24 cellular contexts compared by ENCODE assay signal in the genomic region with DNA sequence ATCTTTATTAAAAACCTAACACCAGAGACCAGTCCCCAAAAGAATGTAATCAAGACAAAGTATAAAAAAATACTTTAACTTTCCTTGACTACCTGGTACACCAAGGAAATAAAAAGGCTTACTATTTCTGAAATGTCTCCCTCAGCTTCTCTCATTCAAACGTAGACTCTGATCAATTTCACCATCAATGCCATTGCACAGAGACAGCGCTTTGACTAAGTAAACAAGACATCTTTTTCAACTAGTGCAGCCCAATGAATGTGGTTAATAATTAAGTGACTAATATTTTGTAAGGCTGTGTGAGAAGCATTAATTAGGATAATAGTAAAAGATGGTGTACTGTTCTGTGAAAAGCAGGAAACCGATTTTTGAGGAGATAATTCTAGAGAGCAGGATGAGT. TPM values are rescaled to one million over a fixed set of nuclear protein-coding genes. Genes with fewer than 3 reads are reported as not detected.
DNase-seq lines count a peak whose midpoint lies in the region; ATAC-seq and TF ChIP-seq lines count a peak whose summit lies in the region.
"Had no signal": no experiment of that assay in that cellular context is flagged by ENCODE, and none has a peak within 500 bp of the region (broad histone marks: within the 10 kb centered on the region; RNA-seq: fewer than 3 reads in every experiment).

No MANE protein-coding gene starts in this region.

- H3K27me3 ChIP-seq in dorsolateral prefrontal cortex (no peaks in the 10 kb centered on the region), right lobe of liver (no peaks in the 10 kb centered on the region), foreskin keratinocyte (no peaks in the 10 kb centered on the region)
- H3K27me3 ChIP-seq: BE2C; BLaER1 treated with 17β-estradiol and CSF1 and Interleukin-3, amounts not matched to agents 10 nM and 100 nM had no signal

- no peak for TF ChIP-seq CTCF in dorsolateral prefrontal cortex (IDR thresholded peaks at IDR 0.05 in 54 of 56, conservative IDR thresholded peaks at IDR 0.05 in 2 of 56; ENCODE audit: low read depth in 1 of 56, partially characterized antibody in 56 of 56)
- TF ChIP-seq CTCF in right lobe of liver (IDR thresholded peaks at IDR 0.05) = no peak
- no peak for TF ChIP-seq CTCF in glutamatergic neuron (IDR thresholded peaks at IDR 0.05; ENCODE audit: partially characterized antibody, unreplicated experiment)
- no peak for TF ChIP-seq CTCF in foreskin keratinocyte (conservative IDR thresholded peaks at IDR 0.05)

- H3K4me1 ChIP-seq in right lobe of liver = no peaks in the 10 kb centered on the region
- peaks cover 8% of the 10 kb centered on the region for H3K4me1 ChIP-seq in foreskin keratinocyte
- H3K4me1 ChIP-seq: BE2C, HAP-1 had no signal

- 45% methylated on average over 3 of the region's 3 CpGs for WGBS in right lobe of liver (ENCODE audit: insufficient coverage, low coverage, low lambda C conversion rate, missing lambda C conversion rate)

- no peak overlapping the region for H3K27ac Mint-ChIP-seq in glutamatergic neuron (ENCODE audit: unreplicated experiment)
- H3K27ac Mint-ChIP-seq: CD14-positive monocyte; CD4-positive, alpha-beta T cell; CD8-positive, alpha-beta memory T cell; GM23338; HFFc6 had no signal

- H3K27ac ChIP-seq in dorsolateral prefrontal cortex (peak overlapping the region in 31 of 59 donors; percentile 3 to 100 (median 38)), right lobe of liver (no peak overlapping the region), foreskin keratinocyte (no peak overlapping the region)
- H3K27ac ChIP-seq: A549; BLaER1 treated with 17β-estradiol and CSF1 and Interleukin-3, amounts not matched to agents 10 nM and 100 nM had no signal

- no peaks in the 10 kb centered on the region for H3K27me3 Mint-ChIP-seq in glutamatergic neuron (ENCODE audit: unreplicated experiment)

- peaks cover 12% of the 10 kb centered on the region for H3K4me1 Mint-ChIP-seq in glutamatergic neuron (ENCODE audit: low read depth, unreplicated experiment)

- ATAC-seq in left lobe of liver (peak; percentile 81), right lobe of liver (peak; percentile 59 to 81 (median 78)), foreskin keratinocyte (no peak)
- ATAC-seq: A549, GM23338 had no signal

- H3K36me3 ChIP-seq in right lobe of liver = no peaks in the 10 kb centered on the region
- H3K36me3 ChIP-seq: BE2C; BLaER1 treated with 17β-estradiol and CSF1 and Interleukin-3, amounts not matched to agents 10 nM and 100 nM; HAP-1 had no signal

- H3K4me3 ChIP-seq in dorsolateral prefrontal cortex (no peak overlapping the region), right lobe of liver (no peak overlapping the region)
- H3K4me3 ChIP-seq: A549; BLaER1 treated with 17β-estradiol and CSF1 and Interleukin-3, amounts not matched to agents 10 nM and 100 nM; GM23338; HAP-1 had no signal

- H3K9me3 ChIP-seq in right lobe of liver = no peaks in the 10 kb centered on the region
- H3K9me3 ChIP-seq: A549, BE2C had no signal

- TF ChIP-seq POLR2A in right lobe of liver (IDR thresholded peaks at IDR 0.05) = no peak

- intact Hi-C loops in dorsolateral prefrontal cortex (cut with DNase I) = loop anchor here in 1 of 2 donors (5.0 kb wide), 1 partner anchor 46 kb away; no protein-coding TSS in a partner anchor
- intact Hi-C loops in right lobe of liver (cut with DNase I) = no loop called here

- no peaks in the 10 kb centered on the region for H3K9me3 Mint-ChIP-seq in glutamatergic neuron (ENCODE audit: unreplicated experiment)
- H3K9me3 Mint-ChIP-seq: CD14-positive monocyte; CD4-positive, alpha-beta T cell; CD8-positive, alpha-beta memory T cell; GM23338; HFFc6 had no signal

- DNase-seq in NCI-H526 (lab: John Stamatoyannopoulos, UW) (peak; percentile 54 to 65), dorsolateral prefrontal cortex (no peak), left lobe of liver (ENCODE audit: low spot score) (no peak), right lobe of liver (no peak), glutamatergic neuron (no peak), foreskin keratinocyte (no peak)
- DNase-seq in activated CD4-positive, CD25-positive, alpha-beta regulatory T cell treated with anti-CD3 and anti-CD28 coated beads, Interleukin-2, amount 50 U/mL, for 72 hours = no peak
- DNase-seq: 8988T; ACHN; AML-193; BE2C; Calu3; CD4-positive, alpha-beta T cell; CD8-positive, alpha-beta memory T cell; COR-L47; DMS53; DMS79 treated with DMSO at 0.1 percent for 48 hours; GF-D8; HFFc6 had no signal

- H3K36me3 Mint-ChIP-seq in glutamatergic neuron (ENCODE audit: unreplicated experiment) = no peaks in the 10 kb centered on the region
- H3K36me3 Mint-ChIP-seq: CD14-positive monocyte; CD8-positive, alpha-beta memory T cell had no signal

- H3K4me3 Mint-ChIP-seq in glutamatergic neuron (ENCODE audit: unreplicated experiment) = no peak overlapping the region
- H3K4me3 Mint-ChIP-seq: CD14-positive monocyte; CD4-positive, alpha-beta T cell; CD8-positive, alpha-beta memory T cell; GM23338; HFFc6 had no signal

RNA-seq across cellular contexts. Expression of a gene that starts 7.3 kb away (rescaled TPM):
- 100 to 1,000 TPM in 116 of 120 experiments, 10 to 100 TPM in 4; 88.1 to 180 (median 141) TPM for total RNA-seq in dorsolateral prefrontal cortex
- total RNA-seq in left lobe of liver = 9.6 TPM
- 10 to 100 TPM in 1 of 6 experiments, 1 to 10 TPM in 5; 7.4 to 16.5 (median 8.8) TPM for total RNA-seq in right lobe of liver
- 51.2 TPM for total RNA-seq in glutamatergic neuron (ENCODE audit: unreplicated experiment)
- 21.9 and 23.7 TPM in 2 replicates for total RNA-seq in foreskin keratinocyte
- polyA plus RNA-seq in foreskin keratinocyte = 5.1 and 5.9 TPM in 2 replicates

Comparison
In these comparisons a context has a peak if more than half of its experiments do, and no peak if none do; other contexts are left out.
1. DNase-seq: peak in NCI-H526 (2 of 2); none in dorsolateral prefrontal cortex (0 of 10), left lobe of liver (single experiment), right lobe of liver (0 of 3), glutamatergic neuron (single experiment), foreskin keratinocyte (0 of 2) and activated CD4-positive, CD25-positive, alpha-beta regulatory T cell treated with anti-CD3 and anti-CD28 coated beads, Interleukin-2, amount 50 U/mL, for 72 hours (single experiment).
2. H3K27ac ChIP-seq: peak in dorsolateral prefrontal cortex (31 of 59); none in right lobe of liver (0 of 3) and foreskin keratinocyte (single experiment).